9 cellular contexts compared by ENCODE assay signal in the genomic region with DNA sequence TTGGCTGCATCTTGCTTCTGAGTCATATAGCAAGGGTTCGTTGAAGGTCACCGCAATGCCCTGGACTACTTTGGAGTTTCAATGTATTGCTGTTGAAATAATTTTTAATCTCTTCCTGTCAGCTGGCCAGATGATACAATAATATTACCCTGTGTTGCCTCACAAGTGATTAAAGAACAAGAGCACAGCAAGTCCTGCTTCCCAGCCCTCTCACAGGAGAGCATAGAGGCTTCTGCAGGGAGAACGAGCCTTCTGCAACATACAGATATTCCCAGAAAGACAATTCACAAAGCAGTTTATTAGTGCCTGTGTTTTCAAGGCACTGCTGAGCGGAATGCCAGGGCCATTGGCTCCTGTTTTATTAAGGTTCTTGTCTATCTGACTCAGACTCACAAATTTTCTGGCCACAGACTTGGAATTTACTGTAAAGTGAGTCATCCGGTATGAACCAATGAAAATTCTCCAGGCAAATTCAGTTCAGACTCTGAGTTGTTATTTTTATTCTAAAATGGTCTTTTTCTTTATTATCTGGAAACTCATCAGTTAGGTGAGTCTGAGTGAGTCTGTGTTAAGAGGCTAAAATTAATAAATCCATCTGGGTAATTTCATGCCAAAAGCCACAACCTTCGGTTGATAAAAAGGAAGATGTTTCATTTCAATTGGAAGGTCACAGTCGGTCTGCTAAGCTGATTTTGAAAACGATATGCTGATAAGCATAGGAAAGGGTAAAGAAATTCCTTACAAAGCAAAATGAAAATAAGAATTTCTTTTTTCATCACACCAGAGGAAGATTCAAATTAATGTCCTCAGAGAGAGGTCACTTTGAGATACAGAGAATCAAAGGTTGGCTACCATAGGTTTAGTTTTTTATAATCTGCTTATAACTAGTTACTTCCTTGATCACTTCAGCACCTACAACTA.
A peak's percentile ranks its signal among the peaks of the same experiment; 100 is the strongest.
DNase-seq lines count a peak whose midpoint lies in the region; ATAC-seq, FAIRE-seq and TF ChIP-seq lines count a peak whose summit lies in the region.
"Had no signal": no experiment of that assay in that cellular context is flagged by ENCODE, and none has a peak within 500 bp of the region (broad histone marks: within the 10 kb centered on the region; RNA-seq: fewer than 3 reads in every experiment).

No MANE protein-coding gene starts in this region.

- H3K27me3 ChIP-seq in BE2C, result no peaks in the 10 kb centered on the region

- ATAC-seq in HG02884 (IDR thresholded peaks at IDR 0.05; ENCODE audit: unreplicated experiment), result no peak

- H3K4me3 ChIP-seq in BE2C (ENCODE audit: low read depth, low read length) (peak overlapping the region; percentile 49), choroid plexus epithelial cell (ENCODE audit: low read depth, low read length) (peak overlapping the region; percentile 26)

- H3K4me1 Mint-ChIP-seq in mesothelial cell of epicardium, result peaks cover 40% of the 10 kb centered on the region
- H3K4me1 Mint-ChIP-seq: central memory CD8-positive, alpha-beta T cell had no signal

- H3K27ac Mint-ChIP-seq in mesothelial cell of epicardium, result peak overlapping the region; percentile 94

- no peaks in the 10 kb centered on the region for H3K36me3 ChIP-seq in BE2C

- no peaks in the 10 kb centered on the region for H3K27me3 Mint-ChIP-seq in mesothelial cell of epicardium (ENCODE audit: low read depth)

- no peak for FAIRE-seq in D721Med (lab: Jason Lieb, UNC)

- H3K4me1 ChIP-seq in BE2C, result peaks cover 28% of the 10 kb centered on the region

- peaks cover 5% of the 10 kb centered on the region for H3K9me3 Mint-ChIP-seq in mesothelial cell of epicardium
- H3K9me3 Mint-ChIP-seq: central memory CD8-positive, alpha-beta T cell had no signal

- H3K36me3 Mint-ChIP-seq in mesothelial cell of epicardium, result no peaks in the 10 kb centered on the region

- DNase-seq in BE2C (peak; percentile 60), NCI-H2227 (lab: John Stamatoyannopoulos, UW; ENCODE audit: unreplicated experiment) (peak; percentile 11), choroid plexus epithelial cell (ENCODE audit: low read depth) (peak; percentile 97), mesothelial cell of epicardium (ENCODE audit: low spot score in 2 of 2, unreplicated experiment in 2 of 2) (peak in 1 of 2 experiments; percentile 38), 8988T (no peak), NCI-H69 (lab: John Stamatoyannopoulos, UW) (no peak), D721Med (ENCODE audit: insufficient read length, low spot score) (no peak)

- H3K4me3 Mint-ChIP-seq in mesothelial cell of epicardium, result peak overlapping the region; percentile 35
- H3K4me3 Mint-ChIP-seq: central memory CD8-positive, alpha-beta T cell had no signal

- TF ChIP-seq CTCF in BE2C (IDR thresholded peaks at IDR 0.05; ENCODE audit: low read depth, low read length), result no peak
- TF ChIP-seq CTCF in choroid plexus epithelial cell (conservative IDR thresholded peaks at IDR 0.05; ENCODE audit: low read depth, low read length), result no peak
- no peak for TF ChIP-seq CTCF in mesothelial cell of epicardium (IDR thresholded peaks at IDR 0.05; ENCODE audit: unreplicated experiment)
- no peak for TF ChIP-seq CTCF in D721Med (IDR thresholded peaks at IDR 0.05; ENCODE audit: insufficient read depth, missing control alignments)

- H3K9me3 ChIP-seq in BE2C, result no peaks in the 10 kb centered on the region

Comparison
In these comparisons a context has a peak if more than half of its experiments do, and no peak if none do; other contexts are left out.
1. DNase-seq: peak in BE2C (single experiment), NCI-H2227 (single experiment) and choroid plexus epithelial cell (single experiment); none in 8988T (single experiment), NCI-H69 (single experiment) and D721Med (single experiment).